Comparison of ENCODE assay signal across 8 cellular contexts in genomic region chr2:206764673-206765241, GRCh38. TPM values are rescaled to one million over a fixed set of nuclear protein-coding genes. Genes with fewer than 3 reads are reported as not detected.
DNase-seq lines count a peak whose midpoint lies in the region; ATAC-seq, FAIRE-seq and TF ChIP-seq lines count a peak whose summit lies in the region.

No MANE protein-coding gene starts in this region.

- H3K4me2 ChIP-seq in A549 (peak overlapping the region; percentile 95), fibroblast of lung (ENCODE audit: extremely low read depth, insufficient read depth, low read length) (peak overlapping the region; percentile 98)

- POLR2A ChIA-PET in A549 (lab: Yijun Ruan, JAX): interaction anchor here (0.6 to 1.9 kb wide), 7 partner anchors 10 to 765 kb away, joined by 3 to 8 read pairs (median 3); partner anchors contain the start of genes CREB1 and KLF7

- no peak for FAIRE-seq in A549 (lab: Jason Lieb, UNC)

- H3K9me3 ChIP-seq in A549: no peaks in the 10 kb centered on the region
- no peaks in the 10 kb centered on the region for H3K9me3 ChIP-seq in fibroblast of lung (ENCODE audit: control insufficient read depth, insufficient read depth, low read depth, low read length)

- H3K9ac ChIP-seq in fibroblast of lung (ENCODE audit: insufficient read depth, low read length): peak overlapping the region; percentile 96

- no peak for TF ChIP-seq RAD21 in A549 (conservative IDR thresholded peaks at IDR 0.05 in 1 of 2, IDR thresholded peaks at IDR 0.05 in 1 of 2)

- CTCF ChIA-PET in A549 (lab: Yijun Ruan, JAX): interaction anchor here (1.3 kb wide), 1 partner anchor 16 kb away, joined by 6 read pairs; no protein-coding TSS in a partner anchor

- H3K4me3 ChIP-seq in A549 (peak overlapping the region; percentile 84), fibroblast of lung (replicated peaks in 1 of 4; ENCODE audit: control extremely low read depth in 1 of 4, insufficient read depth in 1 of 4, low read depth in 3 of 4, low read length in 4 of 4) (peak overlapping the region; percentile 89 to 100 (median 95)), retinal pigment epithelial cell (ENCODE audit: low read length) (peak overlapping the region; percentile 96)

- ATAC-seq in A549: peak; percentile 67 to 68
- peak; percentile 4 for ATAC-seq in GM19043 (IDR thresholded peaks at IDR 0.05; ENCODE audit: low read depth, unreplicated experiment)
- no peak for ATAC-seq in HG02885 (IDR thresholded peaks at IDR 0.05; ENCODE audit: poor library complexity, unreplicated experiment)
- no peak for ATAC-seq in HG03378 (IDR thresholded peaks at IDR 0.05; ENCODE audit: unreplicated experiment)

- H3K27ac ChIP-seq in A549 (peak overlapping the region; percentile 93 to 95), fibroblast of lung (ENCODE audit: insufficient read depth, low read length) (peak overlapping the region; percentile 100)

- no peak for TF ChIP-seq POLR2A in A549 (IDR thresholded peaks at IDR 0.05; ENCODE audit: low read length)

- peak overlapping the region; percentile 100 for H2AFZ ChIP-seq in fibroblast of lung (ENCODE audit: low read length)

- H3K27me3 ChIP-seq in fibroblast of lung (ENCODE audit: control insufficient read depth, insufficient read depth, low read length): peaks cover 5% of the 10 kb centered on the region

- H4K20me1 ChIP-seq in fibroblast of lung (ENCODE audit: control insufficient read depth, extremely low read depth, insufficient read depth, low read length): no peaks in the 10 kb centered on the region

- no peaks in the 10 kb centered on the region for H3K36me3 ChIP-seq in fibroblast of lung (ENCODE audit: control insufficient read depth, insufficient read depth, low read length)

- TF ChIP-seq EP300 in A549 (IDR thresholded peaks at IDR 0.05): no peak

- H3K79me2 ChIP-seq in fibroblast of lung (ENCODE audit: control insufficient read depth, insufficient read depth, low read length): peaks cover 27% of the 10 kb centered on the region

- peaks cover 10% of the 10 kb centered on the region for H3K4me1 ChIP-seq in A549
- no peaks in the 10 kb centered on the region for H3K4me1 ChIP-seq in fibroblast of lung (ENCODE audit: control insufficient read depth, extremely low read depth, insufficient read depth, low read length)

- WGBS in A549 (ENCODE audit: missing lambda C conversion rate): 11% methylated on average over 18 of the region's 18 CpGs

- TF ChIP-seq CTCF in A549 (IDR thresholded peaks at IDR 0.05): no peak
- TF ChIP-seq CTCF in fibroblast of lung (conservative IDR thresholded peaks at IDR 0.05 in 1 of 2, IDR thresholded peaks at IDR 0.05 in 1 of 2; ENCODE audit: low read depth in 1 of 2, low read length in 2 of 2): no peak
- TF ChIP-seq CTCF in retinal pigment epithelial cell (conservative IDR thresholded peaks at IDR 0.05; ENCODE audit: low read depth, low read length): no peak

- DNase-seq in A549 (ENCODE audit: low read depth in 1 of 2, low spot score in 1 of 2) (peak in 1 of 2 experiments; percentile 3), RKO (ENCODE audit: low spot score) (peak; percentile 26), fibroblast of lung (ENCODE audit: low read depth in 2 of 2) (no peak), retinal pigment epithelial cell (ENCODE audit: low read depth) (no peak), NCI-H187 (lab: John Stamatoyannopoulos, UW) (no peak)

TF ChIP-seq in A549, 52 proteins besides CTCF, POLR2A, EP300 and RAD21:
- TF ChIP-seq FOSL2 (IDR thresholded peaks at IDR 0.05) (no peak), FOSL2 (CRISPR knock-in tag; IDR thresholded peaks at IDR 0.05) (peak; percentile 17; the same call in 1 of the 2 replicates), HES2 (IDR thresholded peaks at IDR 0.05) (no peak), E2F6 (IDR thresholded peaks at IDR 0.05; ENCODE audit: borderline replicate concordance, low read depth) (0 out of 2 replicates have a peak, but pooled peaks have one; percentile 66), CEBPB (IDR thresholded peaks at IDR 0.05) (0 out of 4 replicates have a peak, but pooled peaks of 1 of the 2 experiments have one; percentile 21)
TF ChIP-seq in A549: peak in this region for 3.

RNA-seq across cellular contexts. Expression of gene MDH1B, which starts 0.4 kb away (rescaled TPM):
- polyA plus RNA-seq in A549 (2011; rRNA removed) (1.3 and 2.8 TPM in 2 replicates), A549 (2017; fragmentation: RNase III; extraction: RNeasy Plus Mini Kit Qiagen cat#74134 plus additional on column Dnase treatment) (3.1 to 4.0 TPM (median 3.2 TPM) in 3 replicates), fibroblast of lung (0.73 and 0.88 TPM in 2 replicates)
- polyA plus RNA-seq in A549 (2012; cell fraction: cytosol; rRNA removed): 0.83 and 0.91 TPM in 2 replicates
- polyA plus RNA-seq in A549 (2012; cell fraction: nucleus; rRNA removed): 0.58 and 0.67 TPM in 2 replicates
- 1.5 and 2.6 TPM in 2 replicates for polyA minus RNA-seq in A549 (2011; rRNA and poly(A)+ RNA removed)
- total RNA-seq in fibroblast of lung: 0.99 and 1.8 TPM in 2 replicates
- 0.73 and 0.78 TPM in 2 replicates for polyA plus RNA-seq in fibroblast of lung (2012)
- not detected in 2 replicates for polyA minus RNA-seq in fibroblast of lung (ENCODE audit: low replicate concordance)

RNA-seq across cellular contexts. Expression of gene FASTKD2, which starts 0.6 kb away (rescaled TPM):
- polyA plus RNA-seq in A549 (2011; rRNA removed) (56.9 and 60.1 TPM in 2 replicates), A549 (2017; fragmentation: RNase III; extraction: RNeasy Plus Mini Kit Qiagen cat#74134 plus additional on column Dnase treatment) (35.5 to 39.1 TPM (median 37.6 TPM) in 3 replicates), fibroblast of lung (33.4 and 40.6 TPM in 2 replicates)
- 16.4 and 20.3 TPM in 2 replicates for polyA plus RNA-seq in A549 (2012; cell fraction: cytosol; rRNA removed)
- 22.6 and 26.0 TPM in 2 replicates for polyA plus RNA-seq in A549 (2012; cell fraction: nucleus; rRNA removed)
- polyA minus RNA-seq in A549 (2011; rRNA and poly(A)+ RNA removed): 30.2 and 37.6 TPM in 2 replicates
- total RNA-seq in fibroblast of lung: 37.2 and 37.8 TPM in 2 replicates
- 17.2 and 20.9 TPM in 2 replicates for polyA plus RNA-seq in fibroblast of lung (2012)
- 8.0 and 9.5 TPM in 2 replicates for polyA minus RNA-seq in fibroblast of lung (ENCODE audit: low replicate concordance)

RNA-seq across cellular contexts. Expression of gene DYTN, which starts 46.6 kb away (rescaled TPM):
- polyA plus RNA-seq in A549 (2011; rRNA removed): not detected in 2 replicates
- polyA plus RNA-seq in A549 (2012; cell fraction: cytosol; rRNA removed): not detected in 2 replicates
- not detected in 2 replicates for polyA plus RNA-seq in A549 (2012; cell fraction: nucleus; rRNA removed)
- not detected in 3 replicates for polyA plus RNA-seq in A549 (2017; fragmentation: RNase III; extraction: RNeasy Plus Mini Kit Qiagen cat#74134 plus additional on column Dnase treatment)
- polyA minus RNA-seq in A549 (2011; rRNA and poly(A)+ RNA removed): not detected in 2 replicates
- total RNA-seq in fibroblast of lung: not detected in 2 replicates
- not detected in 2 replicates for polyA plus RNA-seq in fibroblast of lung
- not detected in 2 replicates for polyA plus RNA-seq in fibroblast of lung (2012)
- polyA minus RNA-seq in fibroblast of lung (ENCODE audit: low replicate concordance): not detected in 2 replicates

Comparison
In these comparisons a context has a peak if more than half of its experiments do, and no peak if none do; other contexts are left out.
1. ATAC-seq: peak in A549 (2 of 2) and GM19043 (single experiment); none in HG02885 (single experiment) and HG03378 (single experiment).
2. Peak in every context shown above with its lines, with median percentiles within 50 percentile points of each other: H3K4me3 ChIP-seq.